Comparison of ENCODE assay signal across 11 cellular contexts in the genomic region with DNA sequence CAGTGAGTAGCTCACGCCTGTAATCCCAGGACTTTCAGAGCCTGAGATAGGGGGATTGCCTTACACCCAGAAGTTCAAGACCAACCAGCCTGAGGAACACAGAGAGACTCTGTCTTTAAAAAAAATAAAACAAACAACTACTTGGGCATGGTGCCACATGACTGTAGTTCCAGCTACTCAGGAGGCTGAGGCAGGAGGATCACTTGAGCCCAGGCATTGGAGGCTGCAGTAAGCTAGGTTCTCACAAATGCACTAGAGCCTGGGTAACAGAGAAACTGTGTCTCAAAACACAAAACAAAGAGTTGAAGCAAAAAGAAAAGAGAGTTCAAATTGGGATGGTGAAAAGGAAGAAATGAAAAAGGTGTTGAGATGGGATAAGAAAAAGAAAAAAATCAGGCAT. TPM values are rescaled to one million over a fixed set of nuclear protein-coding genes. Genes with fewer than 3 reads are reported as not detected.
DNase-seq lines count a peak whose midpoint lies in the region; ATAC-seq and TF ChIP-seq lines count a peak whose summit lies in the region.
"Had no signal": no experiment of that assay in that cellular context is flagged by ENCODE, and none has a peak within 500 bp of the region (broad histone marks: within the 10 kb centered on the region; RNA-seq: fewer than 3 reads in every experiment).

No MANE protein-coding gene starts in this region.

- TF ChIP-seq POLR2A in IMR-90 (IDR thresholded peaks at IDR 0.05; ENCODE audit: low read depth, low read length): no peak

- no peaks in the 10 kb centered on the region for H3K27me3 ChIP-seq in cardiac muscle cell
- H3K27me3 ChIP-seq in IMR-90 (ENCODE audit: control insufficient read depth, insufficient read depth, low read length): no peaks in the 10 kb centered on the region
- no peaks in the 10 kb centered on the region for H3K27me3 ChIP-seq in H9 (ENCODE audit: insufficient read depth, low read length)
- H3K27me3 ChIP-seq: BLaER1 had no signal

- H3K36me3 Mint-ChIP-seq in activated naive CD8-positive, alpha-beta T cell treated with anti-CD3 and anti-CD28 coated beads, Interleukin-2, amount 50 U/mL, for 24 hours (ENCODE audit: low read depth): peaks cover 56% of the 10 kb centered on the region
- H3K36me3 Mint-ChIP-seq in stimulated activated naive B cell treated with anti-CD40 and anti-IgM and Interleukin-4, amounts not matched to agents 10 μg/mL and 1 μg/mL and 100 μg/mL, for 72 hours: peaks cover 29 to 37% of the 10 kb centered on the region in 2 donors
- peaks cover 0 to 3% (median 0%) of the 10 kb centered on the region in 3 experiments; a peak in 2 of 7 replicates for H3K36me3 Mint-ChIP-seq in H9 (ENCODE audit: insufficient read depth in 1 of 3, low read depth in 3 of 3)

- in situ Hi-C loops in IMR-90 (cut with MboI; ENCODE audit: low sequenced_read_pairs): loop anchor here (10.0 kb wide), 1 partner anchor 206 kb away; no protein-coding TSS in a partner anchor

- H3K27me3 Mint-ChIP-seq in activated naive CD8-positive, alpha-beta T cell treated with anti-CD3 and anti-CD28 coated beads, Interleukin-2, amount 50 U/mL, for 24 hours: no peaks in the 10 kb centered on the region
- no peaks in the 10 kb centered on the region for H3K27me3 Mint-ChIP-seq in stimulated activated naive B cell treated with anti-CD40 and anti-IgM and Interleukin-4, amounts not matched to agents 10 μg/mL and 1 μg/mL and 100 μg/mL, for 72 hours
- H3K27me3 Mint-ChIP-seq in H9 (ENCODE audit: low read depth): no peaks in the 10 kb centered on the region
- H3K27me3 Mint-ChIP-seq: CD8-positive, alpha-beta memory T cell had no signal

- TF ChIP-seq RAD21 in IMR-90 (IDR thresholded peaks at IDR 0.05; ENCODE audit: low read length): no peak

- peaks cover 3% of the 10 kb centered on the region for H3K9me3 Mint-ChIP-seq in activated naive CD8-positive, alpha-beta T cell treated with anti-CD3 and anti-CD28 coated beads, Interleukin-2, amount 50 U/mL, for 24 hours
- peaks cover 4% of the 10 kb centered on the region in 2 donors for H3K9me3 Mint-ChIP-seq in stimulated activated naive B cell treated with anti-CD40 and anti-IgM and Interleukin-4, amounts not matched to agents 10 μg/mL and 1 μg/mL and 100 μg/mL, for 72 hours
- H3K9me3 Mint-ChIP-seq in H9: no peaks in the 10 kb centered on the region
- H3K9me3 Mint-ChIP-seq: CD8-positive, alpha-beta memory T cell had no signal

- H3K4me2 ChIP-seq in IMR-90 (ENCODE audit: low read depth, low read length): no peak overlapping the region
- H3K4me2 ChIP-seq in H9 (ENCODE audit: insufficient read depth, insufficient read length, low read length): no peak overlapping the region

- dilution Hi-C loops in IMR-90 (cut with HindIII; ENCODE audit: low sequenced_read_pairs, unreplicated experiment): no loop called here

- H3K23me2 ChIP-seq in H9 (ENCODE audit: insufficient read length, low read depth, low read length, poor library complexity, severe bottlenecking): no peaks in the 10 kb centered on the region

- H3K18ac ChIP-seq in IMR-90 (ENCODE audit: low read depth, low read length) (no peak overlapping the region), H9 (ENCODE audit: insufficient read length, low read depth, low read length) (no peak overlapping the region)

- TF ChIP-seq CTCF in cardiac muscle cell (IDR thresholded peaks at IDR 0.05; ENCODE audit: low read depth, low read length) (no peak), IMR-90 (conservative IDR thresholded peaks at IDR 0.05; ENCODE audit: low read depth, low read length) (no peak), H9 (conservative IDR thresholded peaks at IDR 0.05) (no peak)

- no peaks in the 10 kb centered on the region for H3K79me2 ChIP-seq in H9 (ENCODE audit: insufficient read depth, low read length)

- H2AK5ac ChIP-seq in IMR-90 (ENCODE audit: low read depth, low read length): no peak overlapping the region
- no peak overlapping the region for H2AK5ac ChIP-seq in H9 (ENCODE audit: insufficient read length, low read length)

- H4K20me1 ChIP-seq in IMR-90 (ENCODE audit: insufficient read depth, low read length): peaks cover 11% of the 10 kb centered on the region; the same call in 1 of the 2 replicates
- no peaks in the 10 kb centered on the region for H4K20me1 ChIP-seq in H9 (ENCODE audit: control insufficient read depth, insufficient read depth, insufficient read length)

- no peak overlapping the region for H4K5ac ChIP-seq in IMR-90 (ENCODE audit: low read depth, low read length)
- no peak overlapping the region for H4K5ac ChIP-seq in H9 (ENCODE audit: insufficient read length, low read depth, low read length)

- no peak overlapping the region for H3K4ac ChIP-seq in IMR-90 (ENCODE audit: low read depth, low read length)
- H3K4ac ChIP-seq in H9 (ENCODE audit: low read depth, low read length): no peak overlapping the region

- no peak overlapping the region for H3K9ac ChIP-seq in IMR-90 (ENCODE audit: low read depth, low read length)
- no peak overlapping the region for H3K9ac ChIP-seq in H9 (ENCODE audit: extremely low read depth, insufficient read length, low read length)
- H3K9ac ChIP-seq: BLaER1 had no signal

- H2BK20ac ChIP-seq in IMR-90 (ENCODE audit: low read depth, low read length) (no peak overlapping the region), H9 (ENCODE audit: low read depth, low read length, poor library complexity, severe bottlenecking) (no peak overlapping the region)

- no peak overlapping the region for H3K4me3 Mint-ChIP-seq in activated naive CD8-positive, alpha-beta T cell treated with anti-CD3 and anti-CD28 coated beads, Interleukin-2, amount 50 U/mL, for 24 hours
- no peak overlapping the region for H3K4me3 Mint-ChIP-seq in stimulated activated naive B cell treated with anti-CD40 and anti-IgM and Interleukin-4, amounts not matched to agents 10 μg/mL and 1 μg/mL and 100 μg/mL, for 72 hours
- no peak overlapping the region for H3K4me3 Mint-ChIP-seq in H9

- H2AK9ac ChIP-seq in IMR-90 (replicated peaks; ENCODE audit: low read depth, low read length, poor library complexity): no peak overlapping the region

- ATAC-seq in left cardiac atrium (no peak), IMR-90 (ENCODE audit: low read depth) (no peak)
- ATAC-seq in activated naive CD8-positive, alpha-beta T cell treated with anti-CD3 and anti-CD28 coated beads, Interleukin-2, amount 50 U/mL, for 24 hours: no peak
- ATAC-seq in stimulated activated naive B cell treated with anti-CD40 and anti-IgM and Interleukin-4, amounts not matched to agents 10 μg/mL and 1 μg/mL and 100 μg/mL, for 72 hours (replicated peaks): no peak
- ATAC-seq: HCT116 had no signal

- H3K9me3 ChIP-seq in cardiac muscle cell (ENCODE audit: low read depth) (no peaks in the 10 kb centered on the region), IMR-90 (ENCODE audit: control insufficient read depth, insufficient read depth, low read length) (no peaks in the 10 kb centered on the region), H9 (ENCODE audit: control insufficient read depth, low read depth, low read length) (no peaks in the 10 kb centered on the region)
- H3K9me3 ChIP-seq: BLaER1 had no signal

- peaks cover 12 to 31% of the 10 kb centered on the region in 2 experiments for H3K79me1 ChIP-seq in IMR-90 (ENCODE audit: low read depth in 1 of 2, low read length in 2 of 2)
- no peaks in the 10 kb centered on the region for H3K79me1 ChIP-seq in H9 (ENCODE audit: insufficient read depth, low read depth, low read length, poor library complexity, severe bottlenecking)

- DNase-seq in cardiac muscle cell (ENCODE audit: low read depth in 1 of 2, low spot score in 1 of 2) (no peak), left cardiac atrium (no peak), IMR-90 (no peak), H9 (no peak), NCI-H1105 treated with DMSO at 0.1 percent for 48 hours (lab: John Stamatoyannopoulos, UW) (no peak)
- DNase-seq in activated naive CD8-positive, alpha-beta T cell treated with anti-CD3 and anti-CD28 coated beads, Interleukin-2, amount 50 U/mL, for 24 hours: no peak
- no peak for DNase-seq in stimulated activated naive B cell treated with anti-CD40 and anti-IgM and Interleukin-4, amounts not matched to agents 10 μg/mL and 1 μg/mL and 100 μg/mL, for 72 hours
- DNase-seq: AML-193; CD8-positive, alpha-beta memory T cell had no signal

- POLR2A ChIA-PET in IMR-90 (lab: Charles Lee; ENCODE audit: unreplicated experiment): no interaction called here

- CTCF ChIA-PET in IMR-90 (lab: Yijun Ruan, JAX): no interaction called here

- H3K4me1 ChIP-seq in cardiac muscle cell (ENCODE audit: low read depth) (peaks cover 18% of the 10 kb centered on the region), IMR-90 (ENCODE audit: control insufficient read depth, insufficient read depth, low read length) (no peaks in the 10 kb centered on the region), H9 (ENCODE audit: insufficient read depth, low read length) (no peaks in the 10 kb centered on the region)

- peaks cover 46% of the 10 kb centered on the region for H3K4me1 Mint-ChIP-seq in activated naive CD8-positive, alpha-beta T cell treated with anti-CD3 and anti-CD28 coated beads, Interleukin-2, amount 50 U/mL, for 24 hours
- H3K4me1 Mint-ChIP-seq in stimulated activated naive B cell treated with anti-CD40 and anti-IgM and Interleukin-4, amounts not matched to agents 10 μg/mL and 1 μg/mL and 100 μg/mL, for 72 hours: peaks cover 21 to 30% of the 10 kb centered on the region in 2 donors
- H3K4me1 Mint-ChIP-seq in H9: peaks cover 3 to 4% of the 10 kb centered on the region in 2 experiments

- H3K4me3 ChIP-seq in cardiac muscle cell: no peak overlapping the region
- no peak overlapping the region for H3K4me3 ChIP-seq in IMR-90 (ENCODE audit: insufficient read depth, low read depth, low read length)
- H3K4me3 ChIP-seq: BLaER1 had no signal

- H3K14ac ChIP-seq in IMR-90 (replicated peaks; ENCODE audit: low read depth, low read length): no peak overlapping the region
- H3K14ac ChIP-seq in H9 (ENCODE audit: insufficient read depth, low read length): no peak overlapping the region

- no peak overlapping the region for H2BK12ac ChIP-seq in H9 (ENCODE audit: insufficient read length, low read depth, low read length)

- no CpG with 5 or more reads among the region's 1 CpG for whole genome bisulfite sequencing in IMR-90 (ENCODE audit: extremely low coverage in 2 of 2, insufficient read length in 1 of 2), 2 experiments
- WGBS in H9 (ENCODE audit: extremely low coverage, insufficient read length, low lambda C conversion rate): no CpG with 5 or more reads among the region's 1 CpG

- H3K36me3 ChIP-seq in cardiac muscle cell (no peaks in the 10 kb centered on the region), IMR-90 (ENCODE audit: control insufficient read depth, insufficient read depth, low read length) (peaks cover 2% of the 10 kb centered on the region; the same call in 1 of the 2 replicates)

- H3K23ac ChIP-seq in IMR-90 (ENCODE audit: low read depth, low read length) (0 out of 2 replicates have a peak overlapping the region, but pooled peaks have one; percentile 52), H9 (ENCODE audit: insufficient read length, low read depth, low read length) (no peak overlapping the region)

- H2BK120ac ChIP-seq in IMR-90 (ENCODE audit: low read depth, low read length) (no peak overlapping the region), H9 (ENCODE audit: low read depth, low read length, poor library complexity, severe bottlenecking) (no peak overlapping the region)

- H3K27ac Mint-ChIP-seq in activated naive CD8-positive, alpha-beta T cell treated with anti-CD3 and anti-CD28 coated beads, Interleukin-2, amount 50 U/mL, for 24 hours: peak overlapping the region; percentile 26
- peak overlapping the region; percentile 10 for H3K27ac Mint-ChIP-seq in stimulated activated naive B cell treated with anti-CD40 and anti-IgM and Interleukin-4, amounts not matched to agents 10 μg/mL and 1 μg/mL and 100 μg/mL, for 72 hours
- no peak overlapping the region for H3K27ac Mint-ChIP-seq in H9

- H4K8ac ChIP-seq in IMR-90 (ENCODE audit: low read depth in 2 of 2, low read length in 2 of 2): no peak overlapping the region
- H4K8ac ChIP-seq in H9 (replicated peaks; ENCODE audit: insufficient read length, low read depth, low read length): no peak overlapping the region

- peaks cover 9% of the 10 kb centered on the region; the same call in 1 of the 2 replicates for H3K9me1 ChIP-seq in IMR-90 (ENCODE audit: insufficient read depth, low read length)

- BruUV-seq in IMR-90 (replicated peaks; lab: Mats Ljungman, UMichigan): no TSS peak

- H3K56ac ChIP-seq in IMR-90 (ENCODE audit: extremely low read depth, insufficient read depth, low read length): no peak overlapping the region
- H3K56ac ChIP-seq in H9 (ENCODE audit: insufficient read length, low read depth, low read length): no peak overlapping the region

- H3K27ac ChIP-seq in cardiac muscle cell (peak overlapping the region; percentile 42), IMR-90 (ENCODE audit: insufficient read depth, low read length) (no peak overlapping the region), H9 (ENCODE audit: insufficient read length, low read depth, low read length) (no peak overlapping the region)
- H3K27ac ChIP-seq: BLaER1 had no signal

- H4K91ac ChIP-seq in IMR-90 (ENCODE audit: insufficient read depth, low read depth, low read length) (no peak overlapping the region), H9 (ENCODE audit: insufficient read length, low read depth, low read length) (no peak overlapping the region)

- intact Hi-C loops in left cardiac atrium (cut with DNase I): no loop called here
- intact Hi-C loops in IMR-90 (cut with micrococcal nuclease): no loop called here

- H2BK5ac ChIP-seq in IMR-90 (ENCODE audit: low read depth, low read length, poor library complexity, severe bottlenecking) (no peak overlapping the region), H9 (ENCODE audit: insufficient read length, low read length) (no peak overlapping the region)

- no peak overlapping the region for H2AFZ ChIP-seq in IMR-90 (replicated peaks; ENCODE audit: low read length, poor library complexity)
- no peak overlapping the region for H2AFZ ChIP-seq in H9 (ENCODE audit: low read length)

- H3T11ph ChIP-seq in H9 (ENCODE audit: low read length): no peak overlapping the region

- H2BK15ac ChIP-seq in IMR-90 (ENCODE audit: low read depth, low read length) (no peak overlapping the region), H9 (ENCODE audit: low read depth, low read length) (no peak overlapping the region)

RNA-seq across cellular contexts. Expression of a gene that starts 10.8 kb away (rescaled TPM):
- total RNA-seq in cardiac muscle cell (74.9 and 84.7 TPM in 2 replicates), left cardiac atrium (100 to 1,000 TPM; 133 to 136 TPM), IMR-90 (2012; rRNA removed) (156 and 181 TPM in 2 replicates), H9 (2021) (8.3 and 9.0 TPM in 2 replicates)
- polyA plus RNA-seq in cardiac muscle cell (60.6 and 88.5 TPM in 2 replicates), IMR-90 (2012; rRNA removed) (38.0 and 44.6 TPM in 2 replicates)
- polyA plus RNA-seq in IMR-90 (2012; cell fraction: cytosol; rRNA removed): 10.4 and 11.5 TPM in 2 replicates
- polyA plus RNA-seq in IMR-90 (2012; cell fraction: nucleus; rRNA removed; ENCODE audit: low replicate concordance): 8.5 and 39.2 TPM in 2 replicates

Comparison
In these comparisons a context has a peak if more than half of its experiments do, and no peak if none do; other contexts are left out.
1. H3K27ac Mint-ChIP-seq: peak in activated naive CD8-positive, alpha-beta T cell treated with anti-CD3 and anti-CD28 coated beads, Interleukin-2, amount 50 U/mL, for 24 hours (single experiment) and stimulated activated naive B cell treated with anti-CD40 and anti-IgM and Interleukin-4, amounts not matched to agents 10 μg/mL and 1 μg/mL and 100 μg/mL, for 72 hours (single experiment); none in H9 (0 of 3).